In genomic region chr9:77764894-77765780, GRCh38 we compare ENCODE assay signal across 9 cellular contexts.
A peak's percentile ranks its signal among the peaks of the same experiment; 100 is the strongest.
DNase-seq lines count a peak whose midpoint lies in the region; ATAC-seq, FAIRE-seq and TF ChIP-seq lines count a peak whose summit lies in the region.
"Had no signal": no experiment of that assay in that cellular context is flagged by ENCODE, and none has a peak within 500 bp of the region (broad histone marks: within the 10 kb centered on the region; RNA-seq: fewer than 3 reads in every experiment).

No MANE protein-coding gene starts in this region.

- H3K9ac ChIP-seq in Loucy (ENCODE audit: low read depth, low read length, poor library complexity, severe bottlenecking): no peak overlapping the region
- H3K9ac ChIP-seq in mesendoderm (ENCODE audit: low read length): no peak overlapping the region

- H3K23ac ChIP-seq in mesendoderm (ENCODE audit: low read length): no peak overlapping the region

- no peak overlapping the region for H3K18ac ChIP-seq in mesendoderm (ENCODE audit: low read length)

- in situ Hi-C loops in astrocyte of the spinal cord (cut with HindIII; ENCODE audit: low sequenced_read_pairs): no loop called here

- no peaks in the 10 kb centered on the region for H3K9me3 ChIP-seq in Loucy (ENCODE audit: insufficient read depth, low read depth, low read length)

- no CpG with 5 or more reads among the region's 10 CpGs for WGBS in mesendoderm (ENCODE audit: extremely low coverage, insufficient coverage, low lambda C conversion rate)

- no peak overlapping the region for H4K5ac ChIP-seq in mesendoderm (ENCODE audit: low read length)

- H3K4me1 ChIP-seq in Loucy (ENCODE audit: insufficient read depth, low read length, poor library complexity, severe bottlenecking) (no peaks in the 10 kb centered on the region), mesendoderm (ENCODE audit: control insufficient read depth, low read depth, low read length) (no peaks in the 10 kb centered on the region)

- H4K8ac ChIP-seq in mesendoderm (ENCODE audit: low read depth, low read length): no peak overlapping the region

- no peak overlapping the region for H2BK120ac ChIP-seq in mesendoderm (ENCODE audit: low read depth, low read length)

- DNase-seq in D721Med (ENCODE audit: insufficient read length, low spot score): no peak
- DNase-seq in astrocyte of the spinal cord (ENCODE audit: low read depth, low spot score): peak; percentile 75
- peak; percentile 65 for DNase-seq in mesendoderm
- no peak for DNase-seq in activated CD4-positive, alpha-beta T cell treated with anti-CD3 and anti-CD28 coated beads for 48 hours
- DNase-seq in GF-D8 (lab: John Stamatoyannopoulos, UW): no peak
- no peak for DNase-seq in activated naive CD4-positive, alpha-beta T cell (lab: John Stamatoyannopoulos, UW)
- DNase-seq: stimulated activated CD4-positive, alpha-beta T cell treated with anti-CD3 and anti-CD28 coated beads, Interleukin-2, amount 100 ng/mL, for 24 hours had no signal

- H3K27me3 ChIP-seq in Loucy (ENCODE audit: insufficient read depth, low read length, poor library complexity, severe bottlenecking) (no peaks in the 10 kb centered on the region), mesendoderm (ENCODE audit: insufficient read depth, low read length, poor library complexity) (no peaks in the 10 kb centered on the region)

- H2AFZ ChIP-seq in Loucy (ENCODE audit: low read length): no peak overlapping the region

- H2BK5ac ChIP-seq in mesendoderm (ENCODE audit: low read length): no peak overlapping the region

- H3K27ac ChIP-seq in mesendoderm (ENCODE audit: low read depth, low read length): no peak overlapping the region

- TF ChIP-seq CTCF in D721Med (IDR thresholded peaks at IDR 0.05; ENCODE audit: insufficient read depth, missing control alignments) (peak; percentile 34), Loucy (conservative IDR thresholded peaks at IDR 0.05; ENCODE audit: low read length) (peak; percentile 69), astrocyte of the spinal cord (IDR thresholded peaks at IDR 0.05; ENCODE audit: low read depth, low read length) (peak; percentile 74)

- H3K56ac ChIP-seq in mesendoderm (ENCODE audit: low read length): no peak overlapping the region

- H3K79me1 ChIP-seq in mesendoderm (ENCODE audit: low read length): no peaks in the 10 kb centered on the region

- H3K4me2 ChIP-seq in Loucy (ENCODE audit: low read depth, low read length, poor library complexity, severe bottlenecking): no peak overlapping the region
- H3K4me2 ChIP-seq in mesendoderm (ENCODE audit: low read length): no peak overlapping the region

- no peak overlapping the region for H3K4me3 ChIP-seq in Loucy (ENCODE audit: low read length, poor library complexity, severe bottlenecking)
- H3K4me3 ChIP-seq in astrocyte of the spinal cord (ENCODE audit: low read depth, low read length): no peak overlapping the region
- no peak overlapping the region for H3K4me3 ChIP-seq in mesendoderm (ENCODE audit: low read length)

- no peak overlapping the region for H2AK5ac ChIP-seq in mesendoderm (ENCODE audit: low read length)

- peaks cover 19% of the 10 kb centered on the region; the same call in 1 of the 2 replicates for H3K79me2 ChIP-seq in Loucy (ENCODE audit: insufficient read depth, low read length)
- no peaks in the 10 kb centered on the region for H3K79me2 ChIP-seq in mesendoderm (ENCODE audit: control insufficient read depth, insufficient read depth, low read length)

- no peaks in the 10 kb centered on the region for H3K9me2 ChIP-seq in Loucy (replicated peaks; ENCODE audit: low read depth, low read length)

- ATAC-seq in HG02981 (IDR thresholded peaks at IDR 0.05; ENCODE audit: unreplicated experiment): no peak

- H3F3A ChIP-seq in Loucy (ENCODE audit: low read depth): no peaks in the 10 kb centered on the region

- H2BK15ac ChIP-seq in mesendoderm (replicated peaks; ENCODE audit: low read depth): no peak overlapping the region

- H4K20me1 ChIP-seq in Loucy (ENCODE audit: insufficient read depth, low read length, poor library complexity, severe bottlenecking): no peaks in the 10 kb centered on the region

- peaks cover 36% of the 10 kb centered on the region for H3K36me3 ChIP-seq in Loucy (ENCODE audit: insufficient read depth, low read length)
- H3K36me3 ChIP-seq in mesendoderm (ENCODE audit: control insufficient read depth, insufficient read depth, low read length): no peaks in the 10 kb centered on the region

- H3K4ac ChIP-seq in mesendoderm (ENCODE audit: low read depth, low read length): no peak overlapping the region

- FAIRE-seq in D721Med (lab: Jason Lieb, UNC): no peak

Comparison
In these comparisons a context has a peak if more than half of its experiments do, and no peak if none do; other contexts are left out.
1. DNase-seq: peak in astrocyte of the spinal cord (single experiment) and mesendoderm (single experiment); none in D721Med (single experiment), activated CD4-positive, alpha-beta T cell treated with anti-CD3 and anti-CD28 coated beads for 48 hours (single experiment), GF-D8 (single experiment) and activated naive CD4-positive, alpha-beta T cell (0 of 4).
2. Peak in every context shown above with its lines, with median percentiles within 50 percentile points of each other: CTCF ChIP-seq.